ENCODE assay signal across 8 cellular contexts in the genomic region with DNA sequence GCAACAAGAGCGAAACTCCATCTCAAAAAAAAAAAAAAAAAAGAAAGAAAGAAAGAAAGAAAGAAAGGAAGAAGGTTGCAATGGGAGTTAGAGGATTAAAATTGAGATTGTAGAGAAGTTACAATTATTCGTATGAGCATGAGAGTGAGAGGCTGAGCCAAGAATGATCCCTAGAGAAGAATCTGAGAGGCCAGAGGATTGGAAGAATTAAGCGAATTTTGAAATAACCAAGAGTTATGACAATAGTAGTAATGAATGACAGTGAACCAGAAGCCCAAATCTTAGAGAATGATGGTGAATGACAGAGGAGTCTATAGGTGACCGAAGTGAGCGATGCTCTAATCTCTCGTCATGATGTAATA. TPM values are rescaled to one million over a fixed set of nuclear protein-coding genes. Genes with fewer than 3 reads are reported as not detected.
DNase-seq lines count a peak whose midpoint lies in the region; ATAC-seq and TF ChIP-seq lines count a peak whose summit lies in the region.

No MANE protein-coding gene starts in this region.

- H3K27ac Mint-ChIP-seq in T-helper 17 cell: peak overlapping the region; percentile 93

- H3K4me3 ChIP-seq in GM12864 (ENCODE audit: low read depth, low read length): peak overlapping the region; percentile 66
- peak overlapping the region; percentile 47 for H3K4me3 ChIP-seq in fibroblast of the aortic adventitia (ENCODE audit: low read depth, low read length)
- H3K4me3 ChIP-seq in sigmoid colon: peak overlapping the region; percentile 61 to 97 (median 88)

- H3K9me3 ChIP-seq in T-helper 17 cell (ENCODE audit: control insufficient read depth, low read length, poor library complexity, severe bottlenecking) (no peaks in the 10 kb centered on the region), sigmoid colon (no peaks in the 10 kb centered on the region)

- H3K4me3 Mint-ChIP-seq in T-helper 17 cell: peak overlapping the region; percentile 99

- H3K27ac ChIP-seq in sigmoid colon: peak overlapping the region; percentile 92 to 96 (median 94)

- WGBS in sigmoid colon, 2 donors: 5 to 9% methylated on average over 5 to 6 of the region's 6 CpGs

- TF ChIP-seq EP300 in sigmoid colon (IDR thresholded peaks at IDR 0.05): no peak

- no peaks in the 10 kb centered on the region for H3K27me3 ChIP-seq in sigmoid colon

- peaks cover 6% of the 10 kb centered on the region for H3K27me3 Mint-ChIP-seq in T-helper 17 cell

- no peaks in the 10 kb centered on the region for H3K36me3 ChIP-seq in sigmoid colon

- intact Hi-C loops in sigmoid colon (cut with DNase I): no loop called here

- no peak for ATAC-seq in T-helper 17 cell
- no peak for ATAC-seq in HG02588 (IDR thresholded peaks at IDR 0.05; ENCODE audit: unreplicated experiment)
- no peak for ATAC-seq in HG03139 (IDR thresholded peaks at IDR 0.05; ENCODE audit: unreplicated experiment)

- no peak for DNase-seq in GM12864 (ENCODE audit: low read depth)
- no peak for DNase-seq in T-helper 17 cell
- no peak for DNase-seq in fibroblast of the aortic adventitia (ENCODE audit: low read depth)
- no peak for DNase-seq in sigmoid colon
- no peak for DNase-seq in NAMALWA (ENCODE audit: low spot score)
- no peak for DNase-seq in activated CD8-positive, alpha-beta memory T cell treated with anti-CD3 and anti-CD28 coated beads, Interleukin-2, amount 50 U/mL, for 4 hours

- TF ChIP-seq CTCF in GM12864 (IDR thresholded peaks at IDR 0.05; ENCODE audit: low read depth, low read length, missing control alignments): no peak
- TF ChIP-seq CTCF in fibroblast of the aortic adventitia (IDR thresholded peaks at IDR 0.05; ENCODE audit: insufficient read depth, low read length): no peak
- no peak for TF ChIP-seq CTCF in sigmoid colon (IDR thresholded peaks at IDR 0.05)

- peaks cover 0 to 41% (median 26%) of the 10 kb centered on the region in 4 donors for H3K4me1 ChIP-seq in sigmoid colon

- no peak for TF ChIP-seq POLR2A in sigmoid colon (IDR thresholded peaks at IDR 0.05)

- peaks cover 5% of the 10 kb centered on the region for H3K36me3 Mint-ChIP-seq in T-helper 17 cell (ENCODE audit: low read depth)

- H3K4me1 Mint-ChIP-seq in T-helper 17 cell: peaks cover 35% of the 10 kb centered on the region

RNA-seq across cellular contexts. Expression of a gene that starts 0.4 kb away (rescaled TPM):
- 10 to 100 TPM; 13.5 to 16.8 TPM for total RNA-seq in T-helper 17 cell
- 36.7 and 59.7 TPM in 2 replicates for total RNA-seq in fibroblast of the aortic adventitia (ENCODE audit: low replicate concordance)
- 10 to 100 TPM; 55.0 to 78.1 (median 70.0) TPM for total RNA-seq in sigmoid colon
- polyA plus RNA-seq in sigmoid colon: 1 to 10 TPM; 4.2 to 9.1 (median 7.4) TPM

RNA-seq across cellular contexts. Expression of a gene that starts 27.7 kb away (rescaled TPM):
- total RNA-seq in T-helper 17 cell (1 to 10 TPM; 1.9 to 3.9 TPM), fibroblast of the aortic adventitia (ENCODE audit: low replicate concordance) (15.2 and 15.7 TPM in 2 replicates), sigmoid colon (1 to 10 TPM; 6.9 to 8.2 (median 7.9) TPM)
- polyA plus RNA-seq in sigmoid colon: 10 to 100 TPM in 2 of 3 donors, 1 to 10 TPM in 1; 8.4 to 16.4 (median 12.3) TPM
